In genomic region chr11:10898763-10899541, GRCh38 we compare ENCODE assay signal across 8 cellular contexts. TPM values are rescaled to one million over a fixed set of nuclear protein-coding genes. Genes with fewer than 3 reads are reported as not detected.
DNase-seq lines count a peak whose midpoint lies in the region; ATAC-seq, FAIRE-seq and TF ChIP-seq lines count a peak whose summit lies in the region.

No MANE protein-coding gene starts in this region.

- FAIRE-seq in D721Med (lab: Jason Lieb, UNC), result no peak

- peak overlapping the region; percentile 72; the same call in 1 of the 2 replicates for H2AFZ ChIP-seq in OCI-LY3 (ENCODE audit: low read depth, low read length)

- no peaks in the 10 kb centered on the region for H4K20me1 ChIP-seq in OCI-LY3 (ENCODE audit: insufficient read depth, low read length)

- no peak overlapping the region for H3K4me2 ChIP-seq in OCI-LY3 (ENCODE audit: low read length)

- H3K9me3 ChIP-seq in OCI-LY3 (ENCODE audit: insufficient read depth, low read length), result no peaks in the 10 kb centered on the region

- H3K9me3 Mint-ChIP-seq in osteocyte (ENCODE audit: unreplicated experiment), result no peaks in the 10 kb centered on the region

- peaks cover 55% of the 10 kb centered on the region for H3K4me1 Mint-ChIP-seq in osteocyte (ENCODE audit: unreplicated experiment)

- no peaks in the 10 kb centered on the region for H3K36me3 Mint-ChIP-seq in osteocyte (ENCODE audit: unreplicated experiment)

- H3K4me3 Mint-ChIP-seq in osteocyte (ENCODE audit: unreplicated experiment), result peak overlapping the region; percentile 24

- H3K27ac Mint-ChIP-seq in osteocyte (ENCODE audit: unreplicated experiment), result peak overlapping the region; percentile 95

- ATAC-seq in HG02981 (IDR thresholded peaks at IDR 0.05; ENCODE audit: unreplicated experiment) (no peak), GM18502 (IDR thresholded peaks at IDR 0.05; ENCODE audit: poor library complexity, unreplicated experiment) (no peak)

- no peaks in the 10 kb centered on the region for H3K27me3 ChIP-seq in OCI-LY3 (ENCODE audit: low read depth, low read length)

- no peaks in the 10 kb centered on the region for H3K27me3 Mint-ChIP-seq in osteocyte (ENCODE audit: unreplicated experiment)

- H3K9ac ChIP-seq in OCI-LY3 (ENCODE audit: low read length), result no peak overlapping the region

- H3K27ac ChIP-seq in OCI-LY3 (ENCODE audit: low read length), result no peak overlapping the region

- peaks cover 20% of the 10 kb centered on the region for H3K4me1 ChIP-seq in OCI-LY3 (ENCODE audit: low read length)

- TF ChIP-seq CTCF in OCI-LY3 (IDR thresholded peaks at IDR 0.05; ENCODE audit: low read depth, low read length) (no peak), epithelial cell of esophagus (IDR thresholded peaks at IDR 0.05; ENCODE audit: insufficient read depth, low read depth, low read length, missing control alignments) (no peak), osteocyte (IDR thresholded peaks at IDR 0.05) (no peak), D721Med (IDR thresholded peaks at IDR 0.05; ENCODE audit: insufficient read depth, missing control alignments) (no peak)

- no peaks in the 10 kb centered on the region for H3K36me3 ChIP-seq in OCI-LY3 (replicated peaks; ENCODE audit: low read depth, low read length)

- no peaks in the 10 kb centered on the region for H3K79me2 ChIP-seq in OCI-LY3 (ENCODE audit: low read length)

- DNase-seq in AG20443 (ENCODE audit: low spot score) (peak; percentile 47), epithelial cell of esophagus (ENCODE audit: low read depth) (no peak), osteocyte (ENCODE audit: extremely low spot score, unreplicated experiment) (no peak), D721Med (ENCODE audit: insufficient read length, low spot score) (no peak), GOT3 (lab: John Stamatoyannopoulos, UW) (no peak)

- no peak overlapping the region for H3K4me3 ChIP-seq in OCI-LY3 (ENCODE audit: low read length)
- peak overlapping the region; percentile 26 for H3K4me3 ChIP-seq in epithelial cell of esophagus (ENCODE audit: low read length)

RNA-seq across cellular contexts. Expression of gene ZBED5, which starts 41.1 kb away (rescaled TPM):
- 48.0 and 48.6 TPM in 2 replicates for total RNA-seq in osteocyte
